10 cellular contexts compared by ENCODE assay signal in genomic region chr2:28663359-28663758, GRCh38.
DNase-seq lines count a peak whose midpoint lies in the region; ATAC-seq and TF ChIP-seq lines count a peak whose summit lies in the region.
"Had no signal": no experiment of that assay in that cellular context is flagged by ENCODE, and none has a peak within 500 bp of the region (broad histone marks: within the 10 kb centered on the region; RNA-seq: fewer than 3 reads in every experiment).

No MANE protein-coding gene starts in this region.

- H3K36me3 ChIP-seq in GM23248 (ENCODE audit: low read depth) (no peaks in the 10 kb centered on the region), adipocyte (ENCODE audit: control insufficient read depth, insufficient read depth, low read length, severe bottlenecking) (no peaks in the 10 kb centered on the region), gastroesophageal sphincter (no peaks in the 10 kb centered on the region), smooth muscle cell (ENCODE audit: low read depth) (no peaks in the 10 kb centered on the region)

- H3K4me1 ChIP-seq in GM23248 (ENCODE audit: insufficient read depth) (peaks cover 44% of the 10 kb centered on the region), adipocyte (ENCODE audit: control insufficient read depth, insufficient read depth, low read length) (peaks cover 54% of the 10 kb centered on the region), gastroesophageal sphincter (peaks cover 6 to 88% (median 35%) of the 10 kb centered on the region in 3 donors), smooth muscle cell (ENCODE audit: low read depth) (peaks cover 16% of the 10 kb centered on the region)

- DNase-seq in GM23248 (peak; percentile 78), adipocyte (ENCODE audit: low read depth) (peak; percentile 69), smooth muscle cell (lab: John Stamatoyannopoulos, UW; ENCODE audit: unreplicated experiment) (no peak), NCI-H1436 treated with DMSO at 0.1 percent for 48 hours (lab: John Stamatoyannopoulos, UW) (no peak)
- no peak for DNase-seq in activated naive CD4-positive, alpha-beta T cell treated with anti-CD3 and anti-CD28 coated beads, Interleukin-2, amount 50 U/mL, for 16 hours
- no peak for DNase-seq in activated CD8-positive, alpha-beta memory T cell treated with anti-CD3 and anti-CD28 coated beads, Interleukin-2, amount 50 U/mL, for 48 hours
- DNase-seq: activated T-cell treated with anti-CD3 and anti-CD28 coated beads, Interleukin-2, amount 50 U/mL, for 24 hours had no signal

- TF ChIP-seq EP300 in gastroesophageal sphincter (IDR thresholded peaks at IDR 0.05), result no peak

- no peaks in the 10 kb centered on the region for H3K9me2 ChIP-seq in GM23248 (ENCODE audit: insufficient read depth)

- TF ChIP-seq CTCF in gastroesophageal sphincter (IDR thresholded peaks at IDR 0.05), result peak; percentile 17 to 54 (median 48)
- TF ChIP-seq CTCF in smooth muscle cell (IDR thresholded peaks at IDR 0.05; ENCODE audit: borderline replicate concordance, insufficient read depth, poor library complexity, severe bottlenecking), result no peak

- H3K27ac ChIP-seq in GM23248 (no peak overlapping the region), gastroesophageal sphincter (peak overlapping the region; percentile 88 to 93 (median 91)), smooth muscle cell (ENCODE audit: low read depth) (peak overlapping the region; percentile 74)
- H3K27ac ChIP-seq: SK-N-MC had no signal

- H3K4me2 ChIP-seq in GM23248 (ENCODE audit: unreplicated experiment) (peak overlapping the region; percentile 14), smooth muscle cell (no peak overlapping the region)

- TF ChIP-seq POLR2A in gastroesophageal sphincter (IDR thresholded peaks at IDR 0.05), result no peak

- H3F3A ChIP-seq in GM23248 (ENCODE audit: insufficient read depth), result peaks cover 44% of the 10 kb centered on the region
- H3F3A ChIP-seq in smooth muscle cell (ENCODE audit: low read depth), result peaks cover 13% of the 10 kb centered on the region

- H3K9ac ChIP-seq in GM23248 (no peak overlapping the region), adipocyte (ENCODE audit: low read length) (no peak overlapping the region), smooth muscle cell (ENCODE audit: low read depth) (peak overlapping the region; percentile 11)

- H3K4me3 ChIP-seq in GM23248 (no peak overlapping the region), adipocyte (ENCODE audit: low read length) (no peak overlapping the region), gastroesophageal sphincter (no peak overlapping the region), smooth muscle cell (no peak overlapping the region)
- H3K4me3 ChIP-seq: SK-N-MC had no signal

- H3K9me3 ChIP-seq in GM23248 (ENCODE audit: low read depth) (no peaks in the 10 kb centered on the region), adipocyte (ENCODE audit: control insufficient read depth, low read length) (no peaks in the 10 kb centered on the region), gastroesophageal sphincter (no peaks in the 10 kb centered on the region), smooth muscle cell (replicated peaks; ENCODE audit: low read depth) (no peaks in the 10 kb centered on the region)

- in situ Hi-C loops in GM23248 (cut with MboI), result no loop called here

- WGBS in GM23248 (ENCODE audit: low coverage in 1 of 2, low lambda C conversion rate in 2 of 2, missing lambda C conversion rate in 2 of 2), 2 experiments, result 90 to 95% methylated on average over 1 of the region's 1 CpG
- 20 to 29% methylated on average over 1 of the region's 1 CpG for WGBS in gastroesophageal sphincter (ENCODE audit: low coverage in 1 of 2), 2 donors
- 71% methylated on average over 1 of the region's 1 CpG for WGBS in smooth muscle cell (ENCODE audit: low lambda C conversion rate)

- H4K20me1 ChIP-seq in GM23248 (ENCODE audit: insufficient read depth), result no peaks in the 10 kb centered on the region
- H4K20me1 ChIP-seq in smooth muscle cell (ENCODE audit: low read depth), result no peaks in the 10 kb centered on the region

- peak; percentile 12 for ATAC-seq in gastroesophageal sphincter
- ATAC-seq in HG03045 (IDR thresholded peaks at IDR 0.05; ENCODE audit: unreplicated experiment), result no peak

- H2AFZ ChIP-seq in GM23248, result no peak overlapping the region
- H2AFZ ChIP-seq in smooth muscle cell (ENCODE audit: low read depth), result no peak overlapping the region

- H3K27me3 ChIP-seq in GM23248 (replicated peaks; ENCODE audit: insufficient read depth) (no peaks in the 10 kb centered on the region), adipocyte (replicated peaks; ENCODE audit: control insufficient read depth, insufficient read depth, low read length) (no peaks in the 10 kb centered on the region), gastroesophageal sphincter (no peaks in the 10 kb centered on the region), smooth muscle cell (ENCODE audit: low read depth) (no peaks in the 10 kb centered on the region)

- H3K79me2 ChIP-seq in GM23248 (ENCODE audit: insufficient read depth), result no peaks in the 10 kb centered on the region
- H3K79me2 ChIP-seq in smooth muscle cell (ENCODE audit: low read depth), result no peaks in the 10 kb centered on the region

Comparison
In these comparisons a context has a peak if more than half of its experiments do, and no peak if none do; other contexts are left out.
1. DNase-seq: peak in GM23248 (single experiment) and adipocyte (single experiment); none in smooth muscle cell (single experiment), NCI-H1436 treated with DMSO at 0.1 percent for 48 hours (single experiment), activated naive CD4-positive, alpha-beta T cell treated with anti-CD3 and anti-CD28 coated beads, Interleukin-2, amount 50 U/mL, for 16 hours (single experiment) and activated CD8-positive, alpha-beta memory T cell treated with anti-CD3 and anti-CD28 coated beads, Interleukin-2, amount 50 U/mL, for 48 hours (single experiment).